15 cellular contexts compared by ENCODE assay signal in genomic region chr6:66558189-66558588, GRCh38.
A peak's percentile ranks its signal among the peaks of the same experiment; 100 is the strongest.
DNase-seq lines count a peak whose midpoint lies in the region; ATAC-seq and TF ChIP-seq lines count a peak whose summit lies in the region.
"Had no signal": no experiment of that assay in that cellular context is flagged by ENCODE, and none has a peak within 500 bp of the region (broad histone marks: within the 10 kb centered on the region; RNA-seq: fewer than 3 reads in every experiment).

No MANE protein-coding gene starts in this region.

- H3K9me2 ChIP-seq in HCT116 (ENCODE audit: insufficient read depth), result no peaks in the 10 kb centered on the region

- intact Hi-C loops in HCT116 (cut with micrococcal nuclease) (no loop called here), cardiac septum (cut with DNase I) (no loop called here), ascending aorta (cut with DNase I) (no loop called here)

- ATAC-seq in DND-41 (ENCODE audit: insufficient read depth, low read depth), result no peak
- ATAC-seq in HCT116, result no peak
- ATAC-seq in GM21619 (IDR thresholded peaks at IDR 0.05; ENCODE audit: unreplicated experiment), result no peak
- no peak for ATAC-seq in left lobe of liver
- ATAC-seq: activated T-cell treated with anti-CD3 and anti-CD28 coated beads, Interleukin-2, amount 50 U/mL, for 4 hours; body of pancreas; Panc1 had no signal

- DNase-seq in DND-41, result no peak
- DNase-seq in HCT116 (ENCODE audit: low read depth, low spot score), result no peak
- peak; percentile 61 for DNase-seq in NCI-H69 (lab: John Stamatoyannopoulos, UW)
- peak; percentile 71 for DNase-seq in islet precursor cell
- DNase-seq in cardiac septum (ENCODE audit: low spot score), result no peak
- no peak for DNase-seq in ascending aorta (ENCODE audit: low spot score in 2 of 2)
- DNase-seq in left lobe of liver (ENCODE audit: low spot score), result no peak
- DNase-seq: activated B cell treated with CpG ODN at 0.5 μM for 24 hours; activated T-cell treated with anti-CD3 and anti-CD28 coated beads, Interleukin-2, amount 50 U/mL, for 4 hours; body of pancreas; DMS153; NCI-H1105; uterus had no signal

- no peak overlapping the region for H3K4me2 ChIP-seq in DND-41 (ENCODE audit: insufficient read depth, low read length)
- H3K4me2 ChIP-seq in HCT116 (ENCODE audit: low read length), result no peak overlapping the region

- H3K4me3 ChIP-seq in DND-41 (ENCODE audit: low read depth in 1 of 2, low read length in 2 of 2) (no peak overlapping the region), HCT116 (replicated peaks in 1 of 2; ENCODE audit: low read depth in 1 of 2, low read length in 2 of 2) (no peak overlapping the region), ascending aorta (no peak overlapping the region)
- H3K4me3 ChIP-seq: body of pancreas, uterus had no signal

- H4K20me1 ChIP-seq in DND-41 (ENCODE audit: insufficient read depth, low read length), result no peaks in the 10 kb centered on the region
- no peaks in the 10 kb centered on the region for H4K20me1 ChIP-seq in HCT116 (ENCODE audit: insufficient read depth)

- no TSS peak for BruUV-seq in HCT116 (replicated peaks; lab: Mats Ljungman, UMichigan)

- H3K27me3 ChIP-seq in DND-41 (ENCODE audit: insufficient read depth, low read length, poor library complexity) (no peaks in the 10 kb centered on the region), HCT116 (ENCODE audit: insufficient read depth, low read length) (no peaks in the 10 kb centered on the region), ascending aorta (no peaks in the 10 kb centered on the region)
- H3K27me3 ChIP-seq: body of pancreas, uterus had no signal

- CTCF ChIA-PET in HCT116 (lab: Charles Lee), result no interaction called here

- H3K9ac ChIP-seq in DND-41 (ENCODE audit: low read depth, low read length) (no peak overlapping the region), HCT116 (ENCODE audit: low read length) (no peak overlapping the region)

- POLR2A ChIA-PET in HCT116 (lab: Charles Lee), result no interaction called here

- no peak overlapping the region for H3K27ac ChIP-seq in DND-41 (ENCODE audit: low read length)
- H3K27ac ChIP-seq in HCT116 (ENCODE audit: low read depth, low read length), result no peak overlapping the region
- H3K27ac ChIP-seq in ascending aorta, result no peak overlapping the region
- H3K27ac ChIP-seq: body of pancreas, uterus had no signal

- no peak for TF ChIP-seq POLR2A in HCT116 (IDR thresholded peaks at IDR 0.05; ENCODE audit: borderline replicate concordance, extremely low read depth, insufficient read depth, insufficient read length)

- RAD21 ChIA-PET in HCT116 (lab: Charles Lee; ENCODE audit: low non-redundant PET in 1 of 2, low total read pairs in 2 of 2, uncharacterized antibody in 2 of 2, unreplicated experiment in 2 of 2), result no interaction called here

- H2AFZ ChIP-seq in DND-41 (ENCODE audit: low read depth, low read length) (no peak overlapping the region), HCT116 (ENCODE audit: low read depth, low read length, poor library complexity, severe bottlenecking) (no peak overlapping the region)

- TF ChIP-seq CTCF in DND-41 (IDR thresholded peaks at IDR 0.05; ENCODE audit: borderline replicate concordance, extremely low read depth, low read length, poor library complexity, severe bottlenecking) (peak; percentile 39), HCT116 (IDR thresholded peaks at IDR 0.05 in 2 of 3, conservative IDR thresholded peaks at IDR 0.05 in 1 of 3; ENCODE audit: borderline replicate concordance in 1 of 3, insufficient read depth in 1 of 3, low read depth in 2 of 3, low read length in 2 of 3) (peak in 2 of 3 experiments; percentile 24 to 31; a peak in 2 of 6 replicates), ascending aorta (IDR thresholded peaks at IDR 0.05) (no peak)

- H3K9me3 ChIP-seq in DND-41 (ENCODE audit: insufficient read depth, low read length, severe bottlenecking), result no peaks in the 10 kb centered on the region
- peaks cover 6 to 10% of the 10 kb centered on the region in 2 experiments; a peak in 2 of 4 replicates for H3K9me3 ChIP-seq in HCT116 (ENCODE audit: control insufficient read depth in 1 of 2, insufficient read depth in 1 of 2, low read depth in 1 of 2, low read length in 2 of 2)
- peaks cover 0 to 17% of the 10 kb centered on the region in 2 donors for H3K9me3 ChIP-seq in ascending aorta
- H3K9me3 ChIP-seq: body of pancreas, uterus had no signal

- H3K79me2 ChIP-seq in DND-41 (ENCODE audit: insufficient read depth, low read length) (no peaks in the 10 kb centered on the region), HCT116 (ENCODE audit: insufficient read depth, low read length) (no peaks in the 10 kb centered on the region)

- no peaks in the 10 kb centered on the region for H3K4me1 ChIP-seq in DND-41 (ENCODE audit: insufficient read depth, low read length)
- H3K4me1 ChIP-seq in HCT116 (ENCODE audit: control insufficient read depth in 1 of 2, insufficient read depth in 2 of 2, low read length in 2 of 2), result no peaks in the 10 kb centered on the region
- no peaks in the 10 kb centered on the region for H3K4me1 ChIP-seq in ascending aorta
- H3K4me1 ChIP-seq: body of pancreas, uterus had no signal

- TF ChIP-seq RAD21 in HCT116 (IDR thresholded peaks at IDR 0.05; ENCODE audit: low read depth), result no peak

- H3K36me3 ChIP-seq in DND-41 (ENCODE audit: insufficient read depth, low read length) (no peaks in the 10 kb centered on the region), HCT116 (ENCODE audit: control insufficient read depth in 1 of 2, insufficient read depth in 2 of 2, low read length in 2 of 2) (no peaks in the 10 kb centered on the region), ascending aorta (no peaks in the 10 kb centered on the region)
- H3K36me3 ChIP-seq: uterus had no signal

TF ChIP-seq in HCT116, 20 proteins besides CTCF, POLR2A, EP300 and RAD21:
- TF ChIP-seq, protein P1, sequence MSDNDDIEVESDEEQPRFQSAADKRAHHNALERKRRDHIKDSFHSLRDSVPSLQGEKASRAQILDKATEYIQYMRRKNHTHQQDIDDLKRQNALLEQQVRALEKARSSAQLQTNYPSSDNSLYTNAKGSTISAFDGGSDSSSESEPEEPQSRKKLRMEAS (IDR thresholded peaks at IDR 0.05), result no peak

Comparison
In these comparisons a context has a peak if more than half of its experiments do, and no peak if none do; other contexts are left out.
1. DNase-seq: peak in NCI-H69 (single experiment) and islet precursor cell (single experiment); none in DND-41 (single experiment), HCT116 (single experiment), cardiac septum (single experiment), ascending aorta (0 of 2) and left lobe of liver (single experiment).
2. CTCF ChIP-seq: peak in DND-41 (single experiment) and HCT116 (2 of 3); none in ascending aorta (0 of 3).